ENCODE assay signal across 25 cellular contexts in the genomic region with DNA sequence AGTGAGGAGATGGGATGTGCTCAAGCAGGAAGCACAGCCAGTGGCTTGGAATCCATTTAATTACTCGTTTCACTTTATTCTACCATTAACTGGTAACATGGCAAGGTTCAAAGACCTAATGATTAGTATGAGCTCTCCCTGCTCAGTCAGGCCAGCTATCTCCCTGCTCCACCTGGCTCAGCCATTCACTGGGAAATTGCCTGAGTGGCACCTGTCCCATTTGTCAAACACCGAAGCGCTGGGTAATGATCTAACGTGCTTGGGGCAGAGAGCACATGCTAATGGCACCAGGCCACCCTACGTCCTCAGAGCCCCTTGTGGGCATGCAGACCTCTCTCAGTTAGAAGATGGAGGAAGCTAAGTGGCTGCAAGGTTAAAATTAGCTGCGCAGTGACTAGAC.
"Had no signal": no experiment of that assay in that cellular context is flagged by ENCODE, and none has a peak within 500 bp of the region (broad histone marks: within the 10 kb centered on the region; RNA-seq: fewer than 3 reads in every experiment).

No MANE protein-coding gene starts in this region.

- H3K27me3 Mint-ChIP-seq: activated B cell treated with CpG ODN at 0.5 μM for 24 hours; activated CD4-positive, alpha-beta memory T cell treated with anti-CD3 and anti-CD28 coated beads for 36 hours; activated CD4-positive, alpha-beta T cell treated with anti-CD3 and anti-CD28 coated beads for 36 hours; activated naive CD4-positive, alpha-beta T cell treated with anti-CD3 and anti-CD28 coated beads, Interleukin-2, amount 50 U/mL, for 24 hours; brain; stimulated activated memory B cell treated with anti-CD40 and anti-IgM and Interleukin-4, amounts not matched to agents 10 μg/mL and 1 μg/mL and 100 μg/mL, for 72 hours had no signal

- H3K4me2 ChIP-seq: smooth muscle cell had no signal

- H3K27me3 ChIP-seq: foreskin keratinocyte, left lung, stomach, suprapubic skin, tibial nerve had no signal

- H3K27ac Mint-ChIP-seq: activated B cell treated with CpG ODN at 0.5 μM for 24 hours; activated CD4-positive, alpha-beta memory T cell treated with anti-CD3 and anti-CD28 coated beads for 36 hours; activated CD4-positive, alpha-beta T cell treated with anti-CD3 and anti-CD28 coated beads for 36 hours; activated naive CD4-positive, alpha-beta T cell treated with anti-CD3 and anti-CD28 coated beads, Interleukin-2, amount 50 U/mL, for 24 hours; activated T-helper 1 cell treated with anti-CD3 and anti-CD28 coated beads, Interleukin-12 subunit alpha, Interleukin-12 subunit beta, Interleukin-2, Interleukin-4 antibody, amounts not matched to agents 30 ng/mL and 10 ng/mL and 1 ng/mL, durations not matched to agents 14 hours and 24 hours and 36 hours; brain; dendritic cell treated with granulocyte-macrophage colony-stimulating factor and Interleukin-4, amounts not matched to agents 40 ng/mL and 50 ng/mL, for 4 days; naive thymus-derived CD4-positive, alpha-beta T cell; stimulated activated memory B cell treated with anti-CD40 and anti-IgM and Interleukin-4, amounts not matched to agents 10 μg/mL and 1 μg/mL and 100 μg/mL, for 72 hours had no signal

- H3K4me1 ChIP-seq: foreskin keratinocyte, left lung, stomach, suprapubic skin, tibial nerve had no signal

- H3K27ac ChIP-seq: foreskin keratinocyte, left lung, stomach, suprapubic skin, tibial nerve had no signal

- H3K36me3 ChIP-seq: suprapubic skin had no signal

- H3K9me3 ChIP-seq: left lung, stomach, suprapubic skin, tibial nerve had no signal

- H3K4me1 Mint-ChIP-seq: activated B cell treated with CpG ODN at 0.5 μM for 24 hours; activated CD4-positive, alpha-beta T cell treated with anti-CD3 and anti-CD28 coated beads for 36 hours; activated naive CD4-positive, alpha-beta T cell treated with anti-CD3 and anti-CD28 coated beads, Interleukin-2, amount 50 U/mL, for 24 hours; naive thymus-derived CD4-positive, alpha-beta T cell; stimulated activated memory B cell treated with anti-CD40 and anti-IgM and Interleukin-4, amounts not matched to agents 10 μg/mL and 1 μg/mL and 100 μg/mL, for 72 hours had no signal

- DNase-seq: activated B cell treated with CpG ODN at 0.5 μM for 24 hours; activated CD4-positive, alpha-beta memory T cell treated with anti-CD3 and anti-CD28 coated beads for 36 hours; activated CD4-positive, alpha-beta T cell treated with anti-CD3 and anti-CD28 coated beads for 36 hours; activated gamma-delta T cell treated with Interleukin-2 at 50 U/mL for 16 hours; anterior cingulate cortex; effector CD4-positive, alpha-beta T cell; foreskin keratinocyte; kidney; left lung; naive thymus-derived CD4-positive, alpha-beta T cell; occipital lobe; stimulated activated CD4-positive, alpha-beta T cell treated with anti-CD3 and anti-CD28 coated beads, Interleukin-15, amount 100 ng/mL, for 24 hours; stomach; T1000 had no signal

- H3K4me3 ChIP-seq: left lung, lung, smooth muscle cell, stomach, suprapubic skin, tibial nerve had no signal

- H3K4me3 Mint-ChIP-seq: activated B cell treated with CpG ODN at 0.5 μM for 24 hours; activated CD4-positive, alpha-beta memory T cell treated with anti-CD3 and anti-CD28 coated beads for 36 hours; activated CD4-positive, alpha-beta T cell treated with anti-CD3 and anti-CD28 coated beads for 36 hours; activated naive CD4-positive, alpha-beta T cell treated with anti-CD3 and anti-CD28 coated beads, Interleukin-2, amount 50 U/mL, for 24 hours; activated T-helper 1 cell treated with anti-CD3 and anti-CD28 coated beads, Interleukin-12 subunit alpha, Interleukin-12 subunit beta, Interleukin-2, Interleukin-4 antibody, amounts not matched to agents 30 ng/mL and 10 ng/mL and 1 ng/mL, durations not matched to agents 14 hours and 24 hours and 36 hours; brain; dendritic cell treated with granulocyte-macrophage colony-stimulating factor and Interleukin-4, amounts not matched to agents 40 ng/mL and 50 ng/mL, for 4 days; naive thymus-derived CD4-positive, alpha-beta T cell; neural crest cell; stimulated activated memory B cell treated with anti-CD40 and anti-IgM and Interleukin-4, amounts not matched to agents 10 μg/mL and 1 μg/mL and 100 μg/mL, for 72 hours had no signal

- ATAC-seq: activated CD4-positive, alpha-beta T cell treated with anti-CD3 and anti-CD28 coated beads for 36 hours; left lung; naive thymus-derived CD4-positive, alpha-beta T cell; sciatic nerve; stimulated activated memory B cell treated with anti-CD40 and anti-IgM and Interleukin-4, amounts not matched to agents 10 μg/mL and 1 μg/mL and 100 μg/mL, for 72 hours had no signal

- H3K9me3 Mint-ChIP-seq: activated B cell treated with CpG ODN at 0.5 μM for 24 hours; activated CD4-positive, alpha-beta memory T cell treated with anti-CD3 and anti-CD28 coated beads for 36 hours; activated naive CD4-positive, alpha-beta T cell treated with anti-CD3 and anti-CD28 coated beads, Interleukin-2, amount 50 U/mL, for 24 hours; activated T-helper 1 cell treated with anti-CD3 and anti-CD28 coated beads, Interleukin-12 subunit alpha, Interleukin-12 subunit beta, Interleukin-2, Interleukin-4 antibody, amounts not matched to agents 30 ng/mL and 10 ng/mL and 1 ng/mL, durations not matched to agents 14 hours and 24 hours and 36 hours; brain; dendritic cell treated with granulocyte-macrophage colony-stimulating factor and Interleukin-4, amounts not matched to agents 40 ng/mL and 50 ng/mL, for 4 days; naive thymus-derived CD4-positive, alpha-beta T cell; neural crest cell; stimulated activated memory B cell treated with anti-CD40 and anti-IgM and Interleukin-4, amounts not matched to agents 10 μg/mL and 1 μg/mL and 100 μg/mL, for 72 hours had no signal

- H3K36me3 Mint-ChIP-seq: activated CD4-positive, alpha-beta memory T cell treated with anti-CD3 and anti-CD28 coated beads for 36 hours; brain had no signal
